Comparison of ENCODE assay signal across 9 cellular contexts in the genomic region with DNA sequence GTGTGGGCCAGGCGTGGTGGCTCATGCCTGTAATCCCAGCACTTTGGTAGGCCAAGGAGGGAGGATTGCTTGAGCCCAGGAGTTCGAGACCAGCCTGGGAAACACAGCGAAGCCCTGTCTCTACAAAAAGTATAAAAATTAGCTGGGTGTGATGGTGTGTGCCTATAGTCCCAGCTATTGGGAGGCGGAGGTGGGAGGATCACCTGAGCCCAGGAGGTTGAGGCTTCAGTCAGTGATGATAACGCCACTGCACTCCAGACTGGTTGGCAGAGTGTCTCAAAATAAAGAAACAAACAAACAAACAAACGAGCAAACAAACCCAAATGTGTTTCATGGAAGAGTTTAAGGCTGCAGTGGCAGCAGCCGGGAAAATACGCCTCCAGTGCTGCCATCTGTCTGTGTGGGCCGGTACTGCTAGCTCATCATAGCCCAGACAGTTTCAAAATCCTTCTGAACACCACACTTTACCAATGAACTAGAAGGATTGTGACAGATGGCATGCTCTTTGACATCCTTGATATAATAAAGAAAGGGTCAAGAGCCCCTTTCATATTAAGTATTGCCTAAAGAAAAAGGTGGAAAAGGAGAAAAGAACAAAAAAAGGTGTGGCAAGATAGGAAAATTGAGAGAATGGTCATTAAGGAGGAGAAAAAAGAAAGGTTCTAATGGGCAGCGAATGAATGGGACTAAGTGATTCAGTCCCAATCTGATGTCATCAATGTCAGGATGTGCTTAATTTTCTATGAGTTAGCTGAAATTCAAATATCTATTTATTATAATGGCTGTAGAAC.
DNase-seq lines count a peak whose midpoint lies in the region; ATAC-seq, FAIRE-seq and TF ChIP-seq lines count a peak whose summit lies in the region.
"Had no signal": no experiment of that assay in that cellular context is flagged by ENCODE, and none has a peak within 500 bp of the region (broad histone marks: within the 10 kb centered on the region; RNA-seq: fewer than 3 reads in every experiment).

No MANE protein-coding gene starts in this region.

- H3K79me2 ChIP-seq in astrocyte (ENCODE audit: insufficient read depth, low read length) = no peaks in the 10 kb centered on the region

- no peak overlapping the region for H2AFZ ChIP-seq in astrocyte (ENCODE audit: low read depth, low read length)

- H3K36me3 ChIP-seq in astrocyte (ENCODE audit: insufficient read depth, low read length) = peaks cover 53% of the 10 kb centered on the region

- DNase-seq in COLO829 (ENCODE audit: low spot score) (peak; percentile 13), astrocyte (ENCODE audit: low read depth) (no peak), immature natural killer cell (peak; percentile 18 to 27 (median 20)), HPDE6-E6E7 (ENCODE audit: extremely low spot score) (no peak)
- peak; percentile 11 for DNase-seq in T-helper 2 cell treated with Interferon-gamma antibody and Interleukin-4, amounts not matched to agents 5 μg/mL and 100 μg/mL, for 36 hours (ENCODE audit: low spot score)
- DNase-seq in stimulated activated CD4-positive, alpha-beta T cell treated with anti-CD3 and anti-CD28 coated beads, Interleukin-1b, Interleukin-23, amount 100 ng/mL, for 4 hours (ENCODE audit: low read depth in 2 of 2) = peak; percentile 39 to 49

- no peak overlapping the region for H3K27ac Mint-ChIP-seq in T-helper 2 cell treated with Interferon-gamma antibody and Interleukin-4, amounts not matched to agents 5 μg/mL and 100 μg/mL, for 36 hours
- H3K27ac Mint-ChIP-seq in astrocyte (ENCODE audit: unreplicated experiment) (no peak overlapping the region), immature natural killer cell (peak overlapping the region in 1 of 6 donors; percentile 33)

- H3K9me3 Mint-ChIP-seq in T-helper 2 cell treated with Interferon-gamma antibody and Interleukin-4, amounts not matched to agents 5 μg/mL and 100 μg/mL, for 36 hours = no peaks in the 10 kb centered on the region
- H3K9me3 Mint-ChIP-seq in astrocyte (ENCODE audit: unreplicated experiment) (no peaks in the 10 kb centered on the region), immature natural killer cell (no peaks in the 10 kb centered on the region)

- H3K27me3 ChIP-seq in astrocyte (ENCODE audit: insufficient read depth, low read length) = no peaks in the 10 kb centered on the region

- H3K4me3 ChIP-seq in astrocyte (ENCODE audit: insufficient read depth, low read depth, low read length) = no peak overlapping the region

- peaks cover 13% of the 10 kb centered on the region for H3K27me3 Mint-ChIP-seq in T-helper 2 cell treated with Interferon-gamma antibody and Interleukin-4, amounts not matched to agents 5 μg/mL and 100 μg/mL, for 36 hours (ENCODE audit: low read depth)
- H3K27me3 Mint-ChIP-seq in astrocyte (ENCODE audit: low read depth, unreplicated experiment) (no peaks in the 10 kb centered on the region), immature natural killer cell (ENCODE audit: low read depth in 3 of 3) (peaks cover 0 to 2% (median 2%) of the 10 kb centered on the region in 3 donors)

- peak; percentile 86 for TF ChIP-seq CTCF in astrocyte (IDR thresholded peaks at IDR 0.05; ENCODE audit: insufficient read depth, low read depth, low read length)

- H3K36me3 Mint-ChIP-seq in T-helper 2 cell treated with Interferon-gamma antibody and Interleukin-4, amounts not matched to agents 5 μg/mL and 100 μg/mL, for 36 hours (ENCODE audit: low read depth) = no peaks in the 10 kb centered on the region
- H3K36me3 Mint-ChIP-seq in astrocyte (ENCODE audit: low read depth, unreplicated experiment) (peaks cover 28% of the 10 kb centered on the region), immature natural killer cell (peaks cover 11 to 52% (median 41%) of the 10 kb centered on the region in 3 donors)

- H3K4me2 ChIP-seq in astrocyte (ENCODE audit: low read length) = no peak overlapping the region

- FAIRE-seq in astrocyte (lab: Jason Lieb, UNC) = peak; percentile 87
- FAIRE-seq: TTC549 had no signal

- no peaks in the 10 kb centered on the region for H4K20me1 ChIP-seq in astrocyte (ENCODE audit: insufficient read depth, low read length)

- no peaks in the 10 kb centered on the region for H3K4me1 ChIP-seq in astrocyte (ENCODE audit: insufficient read depth, low read length)

- peak; percentile 89 for ATAC-seq in GM19452 (IDR thresholded peaks at IDR 0.05; ENCODE audit: unreplicated experiment)
- peak; percentile 89 for ATAC-seq in HG03442 (IDR thresholded peaks at IDR 0.05; ENCODE audit: unreplicated experiment)

- H3K4me3 Mint-ChIP-seq in T-helper 2 cell treated with Interferon-gamma antibody and Interleukin-4, amounts not matched to agents 5 μg/mL and 100 μg/mL, for 36 hours = no peak overlapping the region
- H3K4me3 Mint-ChIP-seq in astrocyte (ENCODE audit: unreplicated experiment) = no peak overlapping the region
- no peak overlapping the region for H3K4me3 Mint-ChIP-seq in immature natural killer cell

- no peaks in the 10 kb centered on the region for H3K9me3 ChIP-seq in astrocyte (ENCODE audit: insufficient read depth, low read depth, low read length)

- peaks cover 2% of the 10 kb centered on the region for H3K4me1 Mint-ChIP-seq in T-helper 2 cell treated with Interferon-gamma antibody and Interleukin-4, amounts not matched to agents 5 μg/mL and 100 μg/mL, for 36 hours (ENCODE audit: low read depth)
- H3K4me1 Mint-ChIP-seq in astrocyte (ENCODE audit: low read depth, unreplicated experiment) = no peaks in the 10 kb centered on the region
- peaks cover 0 to 6% of the 10 kb centered on the region in 2 donors for H3K4me1 Mint-ChIP-seq in immature natural killer cell

- H3K9ac ChIP-seq in astrocyte (ENCODE audit: low read length) = no peak overlapping the region

- no peak overlapping the region for H3K27ac ChIP-seq in astrocyte (ENCODE audit: low read depth, low read length)

Comparison
In these comparisons a context has a peak if more than half of its experiments do, and no peak if none do; other contexts are left out.
1. DNase-seq: peak in COLO829 (single experiment), T-helper 2 cell treated with Interferon-gamma antibody and Interleukin-4, amounts not matched to agents 5 μg/mL and 100 μg/mL, for 36 hours (single experiment), immature natural killer cell (3 of 3) and stimulated activated CD4-positive, alpha-beta T cell treated with anti-CD3 and anti-CD28 coated beads, Interleukin-1b, Interleukin-23, amount 100 ng/mL, for 4 hours (2 of 2); none in astrocyte (single experiment) and HPDE6-E6E7 (single experiment).